ENCODE assay signal across 8 cellular contexts in the genomic region with DNA sequence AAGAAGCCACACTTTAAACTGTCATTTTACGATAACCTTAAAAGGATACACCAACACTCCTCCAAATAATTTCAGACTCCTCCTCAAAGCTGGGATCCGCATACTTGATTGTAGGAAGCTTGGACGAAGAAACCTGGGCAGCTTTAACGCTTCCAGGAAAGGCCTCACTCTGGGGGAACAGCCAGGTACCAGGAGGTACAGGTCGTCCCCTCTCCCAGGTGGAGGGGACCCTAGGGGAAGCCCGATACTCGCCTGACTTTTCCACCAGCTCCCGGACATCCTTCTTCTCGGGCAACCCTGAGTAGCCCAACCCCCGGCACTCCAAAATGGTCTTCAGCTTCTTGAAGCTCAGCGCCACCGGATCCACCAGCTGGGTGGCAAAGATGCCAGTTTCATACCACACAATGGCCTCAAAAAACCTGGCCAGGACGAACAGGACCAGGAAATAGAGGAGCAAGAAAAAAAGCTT. TPM values are rescaled to one million over a fixed set of nuclear protein-coding genes. Genes with fewer than 3 reads are reported as not detected.
DNase-seq lines count a peak whose midpoint lies in the region; ATAC-seq and TF ChIP-seq lines count a peak whose summit lies in the region.

No MANE protein-coding gene starts in this region.

- peaks cover 6% of the 10 kb centered on the region; the same call in 1 of the 2 replicates for H3K27me3 ChIP-seq in H7 (ENCODE audit: control insufficient read depth, insufficient read depth, low read length)
- H3K27me3 ChIP-seq in right lobe of liver = no peaks in the 10 kb centered on the region

- intact Hi-C loops in right lobe of liver (cut with DNase I) = no loop called here

- TF ChIP-seq POLR2A in right lobe of liver (IDR thresholded peaks at IDR 0.05) = no peak

- WGBS in right lobe of liver (ENCODE audit: insufficient coverage, low coverage, low lambda C conversion rate, missing lambda C conversion rate) = 0% methylated on average over 12 of the region's 13 CpGs

- H3K36me3 ChIP-seq in H7 (replicated peaks; ENCODE audit: control insufficient read depth, insufficient read depth, low read length) (no peaks in the 10 kb centered on the region), right lobe of liver (peaks cover 0 to 23% (median 1%) of the 10 kb centered on the region in 4 donors)

- ATAC-seq in right lobe of liver = peak in 3 of 4 donors; percentile 1 to 4 (median 1)
- no peak for ATAC-seq in HG02970 (IDR thresholded peaks at IDR 0.05; ENCODE audit: low FRiP score, unreplicated experiment)
- no peak for ATAC-seq in HG02884 (IDR thresholded peaks at IDR 0.05; ENCODE audit: unreplicated experiment)

- peak overlapping the region; percentile 95 to 98 (median 96) for H3K27ac ChIP-seq in right lobe of liver

- DNase-seq in AG20443 (ENCODE audit: low spot score) (peak; percentile 24), H7 (peak; percentile 50), SW480 (ENCODE audit: low spot score) (peak; percentile 47), choroid plexus epithelial cell (ENCODE audit: low read depth) (peak; percentile 22), right lobe of liver (peak in 2 of 3 donors; percentile 32 to 64)
- peak; percentile 38 for DNase-seq in stimulated activated CD8-positive, alpha-beta memory T cell treated with anti-CD3 and anti-CD28 coated beads, Interleukin-4, amount 100 ng/mL, for 48 hours

- H3K4me1 ChIP-seq in right lobe of liver = peaks cover 0 to 21% (median 6%) of the 10 kb centered on the region in 4 donors

- no peaks in the 10 kb centered on the region for H3K9me3 ChIP-seq in right lobe of liver

- H3K4me3 ChIP-seq in H7 (ENCODE audit: insufficient read depth, low read depth, low read length) (peak overlapping the region; percentile 71), choroid plexus epithelial cell (ENCODE audit: low read depth, low read length) (peak overlapping the region; percentile 84), right lobe of liver (peak overlapping the region; percentile 74 to 78 (median 77))

- TF ChIP-seq CTCF in choroid plexus epithelial cell (conservative IDR thresholded peaks at IDR 0.05; ENCODE audit: low read depth, low read length) (no peak), right lobe of liver (IDR thresholded peaks at IDR 0.05) (no peak)

RNA-seq across cellular contexts. Expression of a gene that starts 1.2 kb away (rescaled TPM):
- 4.6 and 5.7 TPM in 2 replicates for total RNA-seq in H7 (2014; rRNA removed; shearing (Covaris generic))
- 10 to 100 TPM; 30.6 to 47.7 (median 39.7) TPM for total RNA-seq in right lobe of liver

RNA-seq across cellular contexts. Expression of a gene that starts 59.2 kb away (rescaled TPM):
- 11.2 and 12.6 TPM in 2 replicates for total RNA-seq in H7 (2014; rRNA removed; shearing (Covaris generic))
- 10 to 100 TPM; 16.2 to 29.3 (median 24.4) TPM for total RNA-seq in right lobe of liver

Comparison
In these comparisons a context has a peak if more than half of its experiments do, and no peak if none do; other contexts are left out.
1. ATAC-seq: peak in right lobe of liver (3 of 4); none in HG02970 (single experiment) and HG02884 (single experiment).
2. Peak in every context shown above with its lines, with median percentiles within 50 percentile points of each other: DNase-seq and H3K4me3 ChIP-seq.